ENCODE assay signal across 18 cellular contexts in genomic region chr15:38846351-38846750, GRCh38.
DNase-seq lines count a peak whose midpoint lies in the region; ATAC-seq, FAIRE-seq and TF ChIP-seq lines count a peak whose summit lies in the region.
"Had no signal": no experiment of that assay in that cellular context is flagged by ENCODE, and none has a peak within 500 bp of the region (broad histone marks: within the 10 kb centered on the region; RNA-seq: fewer than 3 reads in every experiment).

No MANE protein-coding gene starts in this region.

- TF ChIP-seq CTCF in astrocyte (IDR thresholded peaks at IDR 0.05; ENCODE audit: insufficient read depth, low read depth, low read length) (no peak), foreskin keratinocyte (conservative IDR thresholded peaks at IDR 0.05) (no peak)

- H4K20me1 ChIP-seq in astrocyte (ENCODE audit: insufficient read depth, low read length), result no peaks in the 10 kb centered on the region

- H3K4me2 ChIP-seq in astrocyte (ENCODE audit: low read length) (no peak overlapping the region), mesenchymal stem cell (ENCODE audit: low read length, poor library complexity, severe bottlenecking) (no peak overlapping the region)

- H3K4me3 ChIP-seq in astrocyte (ENCODE audit: insufficient read depth, low read depth, low read length), result no peak overlapping the region
- H3K4me3 ChIP-seq in mesenchymal stem cell (ENCODE audit: insufficient read depth in 1 of 2, low read depth in 1 of 2, low read length in 2 of 2), result no peak overlapping the region
- H3K4me3 ChIP-seq: K562 had no signal

- FAIRE-seq in astrocyte (lab: Jason Lieb, UNC), result peak; percentile 39
- FAIRE-seq: G401.6, K562 had no signal

- no peak overlapping the region for H3K4me3 Mint-ChIP-seq in astrocyte (ENCODE audit: unreplicated experiment)

- H3K27ac ChIP-seq in astrocyte (ENCODE audit: low read depth, low read length) (no peak overlapping the region), mesenchymal stem cell (ENCODE audit: low read length, poor library complexity, severe bottlenecking) (peak overlapping the region; percentile 2), foreskin keratinocyte (no peak overlapping the region)
- H3K27ac ChIP-seq: C4-2B had no signal

- H2BK12ac ChIP-seq in mesenchymal stem cell (ENCODE audit: low read length in 2 of 2), result no peak overlapping the region

- no peaks in the 10 kb centered on the region for H3K79me2 ChIP-seq in astrocyte (ENCODE audit: insufficient read depth, low read length)

- H3K36me3 Mint-ChIP-seq in astrocyte (ENCODE audit: low read depth, unreplicated experiment), result no peaks in the 10 kb centered on the region

- H3K18ac ChIP-seq in mesenchymal stem cell (ENCODE audit: low read depth in 1 of 2, low read length in 2 of 2), result no peak overlapping the region

- no peak overlapping the region for H2BK120ac ChIP-seq in mesenchymal stem cell (ENCODE audit: low read depth, low read length)

- no peak for ATAC-seq in foreskin keratinocyte
- ATAC-seq: K562, PC-3 had no signal

- H2AFZ ChIP-seq in astrocyte (ENCODE audit: low read depth, low read length), result no peak overlapping the region
- no peak overlapping the region for H2AFZ ChIP-seq in mesenchymal stem cell (ENCODE audit: low read depth, low read length)

- H3K4me1 Mint-ChIP-seq in astrocyte (ENCODE audit: low read depth, unreplicated experiment), result peaks cover 26% of the 10 kb centered on the region

- H3K4me1 ChIP-seq in astrocyte (ENCODE audit: insufficient read depth, low read length) (peaks cover 29% of the 10 kb centered on the region), mesenchymal stem cell (ENCODE audit: control insufficient read depth, insufficient read depth, low read depth, low read length) (peaks cover 9% of the 10 kb centered on the region), foreskin keratinocyte (peaks cover 20% of the 10 kb centered on the region)

- H3K23ac ChIP-seq in mesenchymal stem cell (ENCODE audit: low read length in 2 of 2), result no peak overlapping the region

- H3K14ac ChIP-seq in mesenchymal stem cell (ENCODE audit: low read length in 2 of 2), result no peak overlapping the region

- no peak overlapping the region for H2BK5ac ChIP-seq in mesenchymal stem cell (ENCODE audit: low read depth, low read length, poor library complexity, severe bottlenecking)

- no peak overlapping the region for H3K27ac Mint-ChIP-seq in astrocyte (ENCODE audit: unreplicated experiment)

- H3K79me1 ChIP-seq in mesenchymal stem cell (replicated peaks; ENCODE audit: low read length, poor library complexity, severe bottlenecking), result no peaks in the 10 kb centered on the region

- H2BK15ac ChIP-seq in mesenchymal stem cell (ENCODE audit: low read depth, poor library complexity, severe bottlenecking), result no peak overlapping the region

- H3K36me3 ChIP-seq in astrocyte (ENCODE audit: insufficient read depth, low read length) (no peaks in the 10 kb centered on the region), mesenchymal stem cell (ENCODE audit: control insufficient read depth in 1 of 2, insufficient read depth in 2 of 2, low read depth in 1 of 2, low read length in 2 of 2) (no peaks in the 10 kb centered on the region)

- H4K8ac ChIP-seq in mesenchymal stem cell (ENCODE audit: low read length), result no peak overlapping the region

- H3K9me3 Mint-ChIP-seq in astrocyte (ENCODE audit: unreplicated experiment), result no peaks in the 10 kb centered on the region

- H4K91ac ChIP-seq in mesenchymal stem cell (ENCODE audit: low read length), result no peak overlapping the region

- 29% methylated on average over 1 of the region's 2 CpGs for WGBS in mesenchymal stem cell

- H3K27me3 ChIP-seq in astrocyte (ENCODE audit: insufficient read depth, low read length) (no peaks in the 10 kb centered on the region), mesenchymal stem cell (ENCODE audit: control insufficient read depth in 1 of 2, insufficient read depth in 1 of 2, low read length in 2 of 2) (no peaks in the 10 kb centered on the region), foreskin keratinocyte (no peaks in the 10 kb centered on the region)

- DNase-seq in GM04503 (ENCODE audit: low read depth), result peak; percentile 62
- no peak for DNase-seq in astrocyte (ENCODE audit: low read depth)
- DNase-seq in mesenchymal stem cell, result no peak
- no peak for DNase-seq in NCI-H1105 (lab: John Stamatoyannopoulos, UW)
- DNase-seq in NCI-H510A (lab: John Stamatoyannopoulos, UW), result no peak
- no peak for DNase-seq in foreskin keratinocyte
- DNase-seq in SKM-1 (lab: John Stamatoyannopoulos, UW; ENCODE audit: unreplicated experiment), result no peak
- DNase-seq: ACHN, AML-193, DMS79 treated with DMSO at 0.1 percent for 48 hours, HCEC 1CT, NCI-H187, NCI-H2107, NCI-H524, PC-3 had no signal

- H3K9ac ChIP-seq in astrocyte (ENCODE audit: low read length) (no peak overlapping the region), mesenchymal stem cell (ENCODE audit: low read length) (no peak overlapping the region)

- H3K4ac ChIP-seq in mesenchymal stem cell (ENCODE audit: low read depth in 1 of 2, low read length in 2 of 2), result no peak overlapping the region

- H2AK5ac ChIP-seq in mesenchymal stem cell (ENCODE audit: low read length, severe bottlenecking), result no peak overlapping the region

- H3K9me3 ChIP-seq in astrocyte (ENCODE audit: insufficient read depth, low read depth, low read length) (no peaks in the 10 kb centered on the region), mesenchymal stem cell (ENCODE audit: control insufficient read depth, low read length) (no peaks in the 10 kb centered on the region)

- no peaks in the 10 kb centered on the region for H3K27me3 Mint-ChIP-seq in astrocyte (ENCODE audit: low read depth, unreplicated experiment)
